ENCODE assay signal across 8 cellular contexts in genomic region chr14:64510825-64511679, GRCh38. TPM values are rescaled to one million over a fixed set of nuclear protein-coding genes. Genes with fewer than 3 reads are reported as not detected.
DNase-seq lines count a peak whose midpoint lies in the region; ATAC-seq and TF ChIP-seq lines count a peak whose summit lies in the region.

No MANE protein-coding gene starts in this region.

- TF ChIP-seq EP300 in transverse colon (IDR thresholded peaks at IDR 0.05; ENCODE audit: low read depth) = no peak

- DNase-seq in ELF-1 (ENCODE audit: low read depth, low spot score) = peak; percentile 47
- DNase-seq in M059J (ENCODE audit: low read depth) = peak; percentile 72
- no peak for DNase-seq in RWPE1 (ENCODE audit: low spot score)
- peak; percentile 86 for DNase-seq in activated effector memory CD4-positive, alpha-beta T cell treated with anti-CD3 and anti-CD28 coated beads, Interleukin-2, amount 50 U/mL, for 16 hours
- DNase-seq in fibroblast of villous mesenchyme (ENCODE audit: low read depth) = peak; percentile 78
- peak; percentile 28 for DNase-seq in occipital lobe (lab: John Stamatoyannopoulos, UW)
- peak; percentile 77 for DNase-seq in transverse colon

- peak; percentile 89 for TF ChIP-seq CTCF in RWPE1 (conservative IDR thresholded peaks at IDR 0.05; ENCODE audit: low read depth)
- peak; percentile 92 for TF ChIP-seq CTCF in fibroblast of villous mesenchyme (IDR thresholded peaks at IDR 0.05; ENCODE audit: insufficient read depth, low read depth, low read length)
- peak; percentile 86 to 96 (median 90) for TF ChIP-seq CTCF in transverse colon (IDR thresholded peaks at IDR 0.05)

- no peak for ATAC-seq in GM19023 (IDR thresholded peaks at IDR 0.05; ENCODE audit: unreplicated experiment)

- H3K36me3 ChIP-seq in transverse colon = no peaks in the 10 kb centered on the region

- in situ Hi-C loops in transverse colon (cut with MboI; ENCODE audit: low pct_ligation_motif_present in 1 of 4, low pct_unique_long_range_greater_than_20kb in 1 of 4, low sequenced_read_pairs in 3 of 4) = no loop called here

- no peaks in the 10 kb centered on the region for H3K9me3 ChIP-seq in transverse colon

- CTCF ChIA-PET in RWPE1 (lab: Yijun Ruan, JAX) = interaction anchor here (0.5 to 1.4 kb wide), 15 partner anchors 10 to 685 kb away, joined by 3 to 8 read pairs (median 4); partner anchors contain the start of gene MTHFD1

- intact Hi-C loops in transverse colon (cut with DNase I; ENCODE audit: low total_unique reads) = no loop called here

- H3K4me1 ChIP-seq in transverse colon = peaks cover 0 to 81% (median 47%) of the 10 kb centered on the region in 4 donors

- H3K27ac ChIP-seq in RWPE1 (no peak overlapping the region), transverse colon (peak overlapping the region; percentile 13 to 35 (median 31))

- no peak for TF ChIP-seq POLR2A in transverse colon (IDR thresholded peaks at IDR 0.05)

- H3K4me3 ChIP-seq in fibroblast of villous mesenchyme (ENCODE audit: low read depth, low read length) (no peak overlapping the region), transverse colon (no peak overlapping the region)

- 20 to 23% methylated on average over 4 of the region's 4 CpGs for WGBS in transverse colon (ENCODE audit: low coverage in 1 of 2), 2 donors

- POLR2A ChIA-PET in RWPE1 (lab: Yijun Ruan, JAX; ENCODE audit: low non-redundant PET) = no interaction called here

- H3K27me3 ChIP-seq in transverse colon = no peaks in the 10 kb centered on the region

RNA-seq across cellular contexts. Expression of gene ZBTB1, which starts 6.5 kb away (rescaled TPM):
- total RNA-seq in M059J (2014; rRNA removed; shearing (Covaris generic)) = 44.1 and 51.4 TPM in 2 replicates
- total RNA-seq in fibroblast of villous mesenchyme = 52.8 and 83.8 TPM in 2 replicates
- total RNA-seq in occipital lobe = 47.6 TPM
- 10 to 100 TPM; 18.3 to 51.4 (median 34.3) TPM for total RNA-seq in transverse colon

RNA-seq across cellular contexts. Expression of gene ZBTB25, which starts 7.4 kb away (rescaled TPM):
- 5.5 and 6.3 TPM in 2 replicates for total RNA-seq in M059J (2014; rRNA removed; shearing (Covaris generic))
- total RNA-seq in fibroblast of villous mesenchyme (8.6 and 9.0 TPM in 2 replicates), occipital lobe (17.2 TPM), transverse colon (10 to 100 TPM in 1 of 4 donors, 1 to 10 TPM in 3; 4.8 to 10.2 (median 5.6) TPM)

RNA-seq across cellular contexts. Expression of gene HSPA2, which starts 29.5 kb away (rescaled TPM):
- 1.2 and 2.6 TPM in 2 replicates for total RNA-seq in M059J (2014; rRNA removed; shearing (Covaris generic))
- 83.4 and 165 TPM in 2 replicates for total RNA-seq in fibroblast of villous mesenchyme
- 7.6 TPM for total RNA-seq in occipital lobe
- total RNA-seq in transverse colon = 10 to 100 TPM; 28.1 to 61.5 (median 42.1) TPM

RNA-seq across cellular contexts. Expression of gene PPP1R36, which starts 38.7 kb away (rescaled TPM):
- total RNA-seq in M059J (2014; rRNA removed; shearing (Covaris generic)) = 0.10 and 0.89 TPM in 2 replicates
- total RNA-seq in fibroblast of villous mesenchyme = 0.97 and 3.5 TPM in 2 replicates
- 1.4 TPM for total RNA-seq in occipital lobe
- 10 to 100 TPM in 1 of 4 donors, 1 to 10 TPM in 3; 2.4 to 11.2 (median 9.1) TPM for total RNA-seq in transverse colon

RNA-seq across cellular contexts. Expression of gene AKAP5, which starts 45.8 kb away (rescaled TPM):
- 3.9 and 4.9 TPM in 2 replicates for total RNA-seq in M059J (2014; rRNA removed; shearing (Covaris generic))
- total RNA-seq in fibroblast of villous mesenchyme (1.9 and 3.0 TPM in 2 replicates), occipital lobe (31.7 TPM), transverse colon (1 to 10 TPM in 3 of 4 donors, under 1 TPM in 1; 1.00 to 5.2 (median 2.1) TPM)
